8 cellular contexts compared by ENCODE assay signal in genomic region chr22:46072030-46072881, GRCh38.
DNase-seq lines count a peak whose midpoint lies in the region; TF ChIP-seq lines count a peak whose summit lies in the region.

No MANE protein-coding gene starts in this region.

- no peak for TF ChIP-seq POLR2A in thyroid gland (IDR thresholded peaks at IDR 0.05)

- H3K36me3 ChIP-seq in mucosa of stomach (ENCODE audit: control insufficient read depth, insufficient read depth, low read length) (peaks cover 15% of the 10 kb centered on the region), thyroid gland (peaks cover 0 to 4% of the 10 kb centered on the region in 2 donors)

- 1 to 2% methylated on average over 7 to 22 of the region's 91 CpGs for WGBS in thyroid gland, 2 donors

- TF ChIP-seq CTCF in HL-60 (IDR thresholded peaks at IDR 0.05; ENCODE audit: insufficient read depth, low read length) (no peak), epithelial cell of esophagus (IDR thresholded peaks at IDR 0.05; ENCODE audit: insufficient read depth, low read depth, low read length, missing control alignments) (no peak), thyroid gland (IDR thresholded peaks at IDR 0.05) (no peak)

- H3K4me1 ChIP-seq in mucosa of stomach (ENCODE audit: control insufficient read depth, insufficient read depth, low read length) = peaks cover 53% of the 10 kb centered on the region
- peaks cover 44 to 61% of the 10 kb centered on the region in 2 donors for H3K4me1 ChIP-seq in thyroid gland

- H3K27ac ChIP-seq in HL-60 (replicated peaks) = peak overlapping the region; percentile 91
- peak overlapping the region; percentile 95 to 97 (median 97) for H3K27ac ChIP-seq in thyroid gland

- peak overlapping the region; percentile 71 for H3K4me3 ChIP-seq in HL-60 (replicated peaks; ENCODE audit: insufficient read depth, low read length)
- peak overlapping the region; percentile 89 for H3K4me3 ChIP-seq in epithelial cell of esophagus (ENCODE audit: low read length)
- peak overlapping the region; percentile 93 for H3K4me3 ChIP-seq in mucosa of stomach (ENCODE audit: low read length)
- H3K4me3 ChIP-seq in thyroid gland (replicated peaks in 1 of 3) = peak overlapping the region; percentile 63 to 83 (median 81)

- intact Hi-C loops in thyroid gland (cut with DNase I) = loop anchor here (5.0 kb wide), 1 partner anchor 65 kb away; no protein-coding TSS in a partner anchor

- H3K27me3 ChIP-seq in HL-60 (ENCODE audit: insufficient read depth, poor library complexity, severe bottlenecking) (no peaks in the 10 kb centered on the region), mucosa of stomach (ENCODE audit: control insufficient read depth, insufficient read depth, low read length) (no peaks in the 10 kb centered on the region), thyroid gland (no peaks in the 10 kb centered on the region)

- H3K9ac ChIP-seq in mucosa of stomach (ENCODE audit: low read length) = peak overlapping the region; percentile 96

- DNase-seq in ELF-1 (ENCODE audit: low read depth, low spot score) (peak; percentile 34), HL-60 (ENCODE audit: low read depth in 1 of 2, low spot score in 1 of 2) (peak in 1 of 2 experiments; percentile 50), epithelial cell of esophagus (ENCODE audit: low read depth) (peak; percentile 71), thyroid gland (peak; percentile 76 to 77), amniotic stem cell (lab: John Stamatoyannopoulos, UW) (no peak), MV-4-11 (lab: John Stamatoyannopoulos, UW) (no peak)
- DNase-seq in activated CD4-positive, alpha-beta T cell treated with anti-CD3 and anti-CD28 coated beads, Interleukin-2, amount 50 U/mL, for 4 hours = peak; percentile 36 to 37

- H3K9me3 ChIP-seq in mucosa of stomach (ENCODE audit: control insufficient read depth, low read length) (no peaks in the 10 kb centered on the region), thyroid gland (no peaks in the 10 kb centered on the region)

Comparison
In these comparisons a context has a peak if more than half of its experiments do, and no peak if none do; other contexts are left out.
1. DNase-seq: peak in ELF-1 (single experiment), activated CD4-positive, alpha-beta T cell treated with anti-CD3 and anti-CD28 coated beads, Interleukin-2, amount 50 U/mL, for 4 hours (2 of 2), epithelial cell of esophagus (single experiment) and thyroid gland (2 of 2); none in amniotic stem cell (single experiment) and MV-4-11 (single experiment).
2. Peak in every context shown above with its lines, with median percentiles within 50 percentile points of each other: H3K4me3 ChIP-seq.